ENCODE assay signal across 27 cellular contexts in the genomic region with DNA sequence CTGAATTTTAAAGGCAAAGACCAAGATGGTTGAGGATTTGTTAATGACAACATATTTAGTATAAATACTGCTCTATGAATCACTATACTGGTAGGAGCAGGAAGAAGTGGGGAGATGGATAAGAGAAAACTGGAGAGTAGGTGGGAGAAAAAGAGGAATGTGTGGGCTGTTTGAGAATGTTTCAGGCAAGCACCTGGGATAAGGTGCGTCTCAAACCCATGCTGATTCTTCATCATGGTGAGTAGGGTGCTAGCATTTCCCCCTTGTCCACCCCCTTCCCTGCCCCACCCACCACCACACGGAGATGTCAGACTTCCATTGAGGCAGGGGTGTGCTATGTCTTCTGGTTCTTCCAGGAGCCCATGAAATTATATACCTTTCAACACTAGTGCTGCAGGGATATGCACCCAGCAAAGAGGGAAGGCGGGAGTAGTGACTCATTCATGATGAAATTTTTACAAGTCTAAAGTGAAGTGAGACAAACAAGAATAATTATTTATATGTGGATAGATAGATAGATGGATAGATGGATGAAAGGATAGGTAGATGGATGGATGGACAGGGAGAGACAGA. TPM values are rescaled to one million over a fixed set of nuclear protein-coding genes. Genes with fewer than 3 reads are reported as not detected.
DNase-seq lines count a peak whose midpoint lies in the region; ATAC-seq and TF ChIP-seq lines count a peak whose summit lies in the region.
"Had no signal": no experiment of that assay in that cellular context is flagged by ENCODE, and none has a peak within 500 bp of the region (broad histone marks: within the 10 kb centered on the region; RNA-seq: fewer than 3 reads in every experiment).

No MANE protein-coding gene starts in this region.

- ATAC-seq in RWPE2 (ENCODE audit: low read depth) = peak; percentile 57; the same call in 2 of the 3 replicates
- peak; percentile 30 for ATAC-seq in esophagus mucosa
- no peak for ATAC-seq in naive thymus-derived CD4-positive, alpha-beta T cell
- ATAC-seq in HG02840 (IDR thresholded peaks at IDR 0.05; ENCODE audit: low FRiP score, unreplicated experiment) = no peak
- ATAC-seq: activated naive CD4-positive, alpha-beta T cell treated with anti-CD3 and anti-CD28 coated beads, Interleukin-2, amount 50 U/mL, for 72 hours; effector memory CD8-positive, alpha-beta T cell; left colon had no signal

- H3K4me3 Mint-ChIP-seq in naive thymus-derived CD4-positive, alpha-beta T cell = no peak overlapping the region
- H3K4me3 Mint-ChIP-seq: activated CD4-positive, alpha-beta T cell treated with anti-CD3 and anti-CD28 coated beads, Interleukin-2, amount 10 ng/mL, durations not matched to agents 7 days and 5 days; effector memory CD8-positive, alpha-beta T cell; memory B cell had no signal

- CTCF ChIA-PET in naive thymus-derived CD4-positive, alpha-beta T cell (lab: Charles Lee) = no interaction called here

- H3K27ac Mint-ChIP-seq in naive thymus-derived CD4-positive, alpha-beta T cell = no peak overlapping the region
- H3K27ac Mint-ChIP-seq: activated CD4-positive, alpha-beta T cell treated with anti-CD3 and anti-CD28 coated beads, Interleukin-2, amount 10 ng/mL, durations not matched to agents 7 days and 5 days; activated naive CD4-positive, alpha-beta T cell treated with anti-CD3 and anti-CD28 coated beads, Interleukin-2, amount 50 U/mL, for 72 hours; effector memory CD8-positive, alpha-beta T cell; memory B cell had no signal

- no peak for TF ChIP-seq CTCF in RWPE2 (IDR thresholded peaks at IDR 0.05; ENCODE audit: poor library complexity, severe bottlenecking)

- intact Hi-C loops in naive thymus-derived CD4-positive, alpha-beta T cell (cut with micrococcal nuclease) = no loop called here

- DNase-seq in HCEC 1CT = peak; percentile 7
- no peak for DNase-seq in RWPE2 (ENCODE audit: low spot score)
- peak; percentile 4 for DNase-seq in renal cortical epithelial cell (ENCODE audit: low read depth)
- no peak for DNase-seq in naive thymus-derived CD4-positive, alpha-beta T cell
- no peak for DNase-seq in NCI-H187 treated with DMSO at 0.1 percent for 48 hours (lab: John Stamatoyannopoulos, UW)
- DNase-seq: activated CD4-positive, alpha-beta T cell treated with anti-CD3 and anti-CD28 coated beads, Interleukin-2, amount 10 ng/mL, durations not matched to agents 7 days and 5 days; cortex of kidney; DMS153; effector memory CD8-positive, alpha-beta T cell; Kasumi-1; left colon; NCI-H146; NCI-H446; NCI-H774; stimulated activated CD8-positive, alpha-beta memory T cell treated with anti-CD3 and anti-CD28 coated beads, Interleukin-4, amount 100 ng/mL, for 48 hours; stomach; T1000 had no signal

- no peaks in the 10 kb centered on the region for H3K9me3 ChIP-seq in RWPE2 (ENCODE audit: severe bottlenecking)
- H3K9me3 ChIP-seq in naive thymus-derived CD4-positive, alpha-beta T cell (ENCODE audit: control insufficient read depth in 2 of 3, low read length in 3 of 3) = peaks cover 0 to 4% (median 0%) of the 10 kb centered on the region in 3 experiments
- H3K9me3 ChIP-seq: HAP-1, right atrium auricular region, stomach, vagina had no signal

- POLR2A ChIA-PET in naive thymus-derived CD4-positive, alpha-beta T cell (lab: Charles Lee) = no interaction called here

- no peaks in the 10 kb centered on the region for H3K36me3 ChIP-seq in RWPE2 (ENCODE audit: low read depth)
- no peaks in the 10 kb centered on the region for H3K36me3 ChIP-seq in naive thymus-derived CD4-positive, alpha-beta T cell (ENCODE audit: control insufficient read depth in 2 of 3, insufficient read depth in 3 of 3, low read length in 3 of 3)
- H3K36me3 ChIP-seq: BLaER1, cardiac muscle cell, HAP-1, right atrium auricular region, stomach, vagina had no signal

- H3K27me3 Mint-ChIP-seq in naive thymus-derived CD4-positive, alpha-beta T cell = peaks cover 0 to 5% (median 0%) of the 10 kb centered on the region in 5 donors
- H3K27me3 Mint-ChIP-seq: activated CD4-positive, alpha-beta T cell treated with anti-CD3 and anti-CD28 coated beads, Interleukin-2, amount 10 ng/mL, durations not matched to agents 7 days and 5 days; effector memory CD8-positive, alpha-beta T cell had no signal

- peaks cover 0 to 3% (median 0%) of the 10 kb centered on the region in 11 donors for H3K9me3 Mint-ChIP-seq in naive thymus-derived CD4-positive, alpha-beta T cell
- H3K9me3 Mint-ChIP-seq: activated CD4-positive, alpha-beta T cell treated with anti-CD3 and anti-CD28 coated beads, Interleukin-2, amount 10 ng/mL, durations not matched to agents 7 days and 5 days; activated naive CD4-positive, alpha-beta T cell treated with anti-CD3 and anti-CD28 coated beads, Interleukin-2, amount 50 U/mL, for 72 hours; effector memory CD8-positive, alpha-beta T cell; memory B cell had no signal

- H3K27ac ChIP-seq in RWPE2 (ENCODE audit: poor library complexity, severe bottlenecking) = no peak overlapping the region
- no peak overlapping the region for H3K27ac ChIP-seq in naive thymus-derived CD4-positive, alpha-beta T cell (ENCODE audit: low read depth, low read length)
- H3K27ac ChIP-seq: BLaER1, cardiac muscle cell, parathyroid adenoma, right atrium auricular region, vagina had no signal

- no peaks in the 10 kb centered on the region for H3K27me3 ChIP-seq in RWPE2 (ENCODE audit: insufficient read depth, poor library complexity, severe bottlenecking)
- H3K27me3 ChIP-seq in naive thymus-derived CD4-positive, alpha-beta T cell (ENCODE audit: control insufficient read depth in 2 of 2, insufficient read depth in 2 of 2, low read length in 2 of 2) = no peaks in the 10 kb centered on the region
- H3K27me3 ChIP-seq: BLaER1, cardiac muscle cell, right atrium auricular region, stomach, vagina had no signal

- peaks cover 0 to 10% (median 0%) of the 10 kb centered on the region in 7 donors for H3K4me1 Mint-ChIP-seq in naive thymus-derived CD4-positive, alpha-beta T cell
- H3K4me1 Mint-ChIP-seq: memory B cell had no signal

- H3K36me3 Mint-ChIP-seq in naive thymus-derived CD4-positive, alpha-beta T cell = no peaks in the 10 kb centered on the region
- H3K36me3 Mint-ChIP-seq: activated naive CD4-positive, alpha-beta T cell treated with anti-CD3 and anti-CD28 coated beads, Interleukin-2, amount 50 U/mL, for 72 hours; memory B cell had no signal

- no peak overlapping the region for H3K4me3 ChIP-seq in RWPE2 (ENCODE audit: severe bottlenecking)
- no peak overlapping the region for H3K4me3 ChIP-seq in naive thymus-derived CD4-positive, alpha-beta T cell (ENCODE audit: low read length)
- H3K4me3 ChIP-seq: BLaER1, cardiac muscle cell, HAP-1, right atrium auricular region, stomach, vagina had no signal

- peaks cover 9% of the 10 kb centered on the region for H3K4me1 ChIP-seq in RWPE2 (ENCODE audit: insufficient read depth, poor library complexity, severe bottlenecking)
- no peaks in the 10 kb centered on the region for H3K4me1 ChIP-seq in naive thymus-derived CD4-positive, alpha-beta T cell (ENCODE audit: control insufficient read depth in 2 of 2, insufficient read depth in 2 of 2, low read length in 2 of 2)
- H3K4me1 ChIP-seq: HAP-1, parathyroid adenoma, stomach, vagina had no signal

RNA-seq across cellular contexts. Expression of gene MTX3, which starts 54.3 kb away (rescaled TPM):
- total RNA-seq in esophagus mucosa = 12.5 TPM
- total RNA-seq in renal cortical epithelial cell = 11.6 and 15.4 TPM in 2 replicates
- total RNA-seq in naive thymus-derived CD4-positive, alpha-beta T cell = 10 to 100 TPM; 12.9 to 31.0 (median 24.4) TPM
- polyA plus RNA-seq in naive thymus-derived CD4-positive, alpha-beta T cell = 1 to 10 TPM; 2.1 to 2.2 TPM

Comparison
In these comparisons a context has a peak if more than half of its experiments do, and no peak if none do; other contexts are left out.
1. DNase-seq: peak in HCEC 1CT (single experiment) and renal cortical epithelial cell (single experiment); none in RWPE2 (single experiment), naive thymus-derived CD4-positive, alpha-beta T cell (0 of 9) and NCI-H187 treated with DMSO at 0.1 percent for 48 hours (single experiment).
2. ATAC-seq: peak in RWPE2 (single experiment) and esophagus mucosa (single experiment); none in naive thymus-derived CD4-positive, alpha-beta T cell (single experiment) and HG02840 (single experiment).